In the genomic region with DNA sequence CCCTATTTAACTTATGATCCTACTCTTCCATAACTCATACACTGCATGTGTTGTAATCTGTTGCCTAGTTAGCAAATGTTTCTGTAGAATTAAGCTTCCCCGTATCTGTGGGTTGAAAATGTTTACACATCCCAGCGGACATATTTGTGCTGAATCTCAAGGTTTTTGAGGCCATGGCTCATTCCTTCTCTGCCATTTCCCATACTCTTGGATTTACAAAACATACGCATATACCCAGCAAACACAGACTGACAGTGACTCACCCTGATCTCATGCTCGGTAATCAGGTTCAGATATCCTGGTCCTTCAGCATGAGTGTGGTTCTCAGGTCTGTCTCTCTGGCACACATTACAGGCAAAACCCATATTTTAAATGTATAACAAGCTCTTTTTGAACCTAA, we compare ENCODE assay signal across 14 cellular contexts. TPM values are rescaled to one million over a fixed set of nuclear protein-coding genes. Genes with fewer than 3 reads are reported as not detected.
A peak's percentile ranks its signal among the peaks of the same experiment; 100 is the strongest.
DNase-seq lines count a peak whose midpoint lies in the region; ATAC-seq, FAIRE-seq and TF ChIP-seq lines count a peak whose summit lies in the region.
"Had no signal": no experiment of that assay in that cellular context is flagged by ENCODE, and none has a peak within 500 bp of the region (broad histone marks: within the 10 kb centered on the region; RNA-seq: fewer than 3 reads in every experiment).

No MANE protein-coding gene starts in this region.

- no peaks in the 10 kb centered on the region for H3K27me3 Mint-ChIP-seq in WTC11 (ENCODE audit: low read depth)
- H3K27me3 Mint-ChIP-seq: activated CD8-positive, alpha-beta memory T cell treated with anti-CD3 and anti-CD28 coated beads, Interleukin-2, amount 10 ng/mL, durations not matched to agents 7 days and 5 days; CD4-positive, CD25-positive, alpha-beta regulatory T cell; naive thymus-derived CD8-positive, alpha-beta T cell had no signal

- CTCF ChIA-PET in BJ (lab: Yijun Ruan, JAX), result no interaction called here
- CTCF ChIA-PET in WTC11 (lab: Charles Lee), result no interaction called here

- no peaks in the 10 kb centered on the region for H4K20me1 ChIP-seq in Karpas-422 (ENCODE audit: insufficient read depth, low read depth, low read length)

- peaks cover 69% of the 10 kb centered on the region for H3K9me3 Mint-ChIP-seq in WTC11

- TF ChIP-seq POLR2A in gastroesophageal sphincter (IDR thresholded peaks at IDR 0.05), result no peak

- H2AFZ ChIP-seq in Karpas-422 (ENCODE audit: low read length), result no peak overlapping the region

- no peak overlapping the region for H3K27ac Mint-ChIP-seq in WTC11
- H3K27ac Mint-ChIP-seq: activated CD8-positive, alpha-beta memory T cell treated with anti-CD3 and anti-CD28 coated beads, Interleukin-2, amount 10 ng/mL, durations not matched to agents 7 days and 5 days; CD4-positive, CD25-positive, alpha-beta regulatory T cell; naive thymus-derived CD8-positive, alpha-beta T cell; T-helper 1 cell treated with Interleukin-12 subunit alpha and Interleukin-12 subunit beta and Interleukin-4 antibody, amounts not matched to agents 30 μg/mL and 1 μg/mL, for 36 hours had no signal

- FAIRE-seq in frontal cortex (lab: Jason Lieb, UNC), result no peak
- FAIRE-seq: urothelium cell line had no signal

- H3K4me1 ChIP-seq in lung (ENCODE audit: control insufficient read depth in 2 of 2, insufficient read depth in 2 of 2, low read length in 2 of 2), result peaks cover 0 to 2% of the 10 kb centered on the region in 2 donors
- H3K4me1 ChIP-seq in Karpas-422 (ENCODE audit: low read length), result peaks cover 7% of the 10 kb centered on the region; the same call in 1 of the 2 replicates
- H3K4me1 ChIP-seq in gastroesophageal sphincter, result peaks cover 0 to 16% (median 0%) of the 10 kb centered on the region in 3 donors

- no peaks in the 10 kb centered on the region for H3K4me1 Mint-ChIP-seq in WTC11
- H3K4me1 Mint-ChIP-seq: activated CD8-positive, alpha-beta memory T cell treated with anti-CD3 and anti-CD28 coated beads, Interleukin-2, amount 10 ng/mL, durations not matched to agents 7 days and 5 days; CD4-positive, CD25-positive, alpha-beta regulatory T cell had no signal

- no peak overlapping the region for H3K4me2 ChIP-seq in Karpas-422 (ENCODE audit: low read depth, low read length, poor library complexity, severe bottlenecking)

- H3K36me3 ChIP-seq in BJ (ENCODE audit: control insufficient read depth, insufficient read depth, low read length) (no peaks in the 10 kb centered on the region), lung (ENCODE audit: control insufficient read depth in 2 of 2, insufficient read depth in 2 of 2, low read length in 2 of 2) (peaks cover 0 to 2% of the 10 kb centered on the region in 2 donors), Karpas-422 (ENCODE audit: insufficient read depth, low read length) (peaks cover 4% of the 10 kb centered on the region; the same call in 1 of the 2 replicates), gastroesophageal sphincter (peaks cover 0 to 12% of the 10 kb centered on the region in 2 donors)

- no peaks in the 10 kb centered on the region for H3K9me2 ChIP-seq in Karpas-422 (replicated peaks; ENCODE audit: insufficient read depth, low read length)

- H3K9me3 ChIP-seq in lung (ENCODE audit: control insufficient read depth in 2 of 2, insufficient read depth in 1 of 2, low read length in 1 of 2) (no peaks in the 10 kb centered on the region), Karpas-422 (ENCODE audit: low read length) (peaks cover 10% of the 10 kb centered on the region), gastroesophageal sphincter (no peaks in the 10 kb centered on the region)

- H3K27me3 ChIP-seq in BJ (ENCODE audit: control insufficient read depth, insufficient read depth, low read length), result no peaks in the 10 kb centered on the region
- H3K27me3 ChIP-seq in lung (ENCODE audit: control insufficient read depth, insufficient read depth), result no peaks in the 10 kb centered on the region
- H3K27me3 ChIP-seq in Karpas-422 (ENCODE audit: low read length), result no peaks in the 10 kb centered on the region
- H3K27me3 ChIP-seq in gastroesophageal sphincter, result no peaks in the 10 kb centered on the region

- TF ChIP-seq CTCF in BJ (IDR thresholded peaks at IDR 0.05; ENCODE audit: insufficient read depth, low read depth, low read length) (no peak), choroid plexus epithelial cell (conservative IDR thresholded peaks at IDR 0.05; ENCODE audit: low read depth, low read length) (no peak), lung (IDR thresholded peaks at IDR 0.05; ENCODE audit: control extremely low read depth, extremely low read depth) (no peak), WTC11 (IDR thresholded peaks at IDR 0.05) (no peak), gastroesophageal sphincter (IDR thresholded peaks at IDR 0.05) (no peak)

- DNase-seq in BJ (ENCODE audit: low read depth), result peak; percentile 53
- DNase-seq in NCI-H226, result peak; percentile 76
- peak; percentile 99 for DNase-seq in choroid plexus epithelial cell (ENCODE audit: low read depth)
- DNase-seq in lung (ENCODE audit: low spot score), result no peak
- DNase-seq in WTC11 (ENCODE audit: low spot score), result no peak
- DNase-seq in Karpas-422, result no peak
- DNase-seq in frontal cortex (ENCODE audit: low spot score in 2 of 2), result no peak
- DNase-seq: activated CD8-positive, alpha-beta memory T cell treated with anti-CD3 and anti-CD28 coated beads, Interleukin-2, amount 10 ng/mL, durations not matched to agents 7 days and 5 days; CD4-positive, CD25-positive, alpha-beta regulatory T cell; naive thymus-derived CD8-positive, alpha-beta T cell; NCI-H1930 had no signal

- ATAC-seq in lung (ENCODE audit: insufficient read depth, low FRiP score), result peak; percentile 41
- no peak for ATAC-seq in WTC11
- no peak for ATAC-seq in gastroesophageal sphincter
- ATAC-seq: activated CD8-positive, alpha-beta memory T cell treated with anti-CD3 and anti-CD28 coated beads, Interleukin-2, amount 10 ng/mL, durations not matched to agents 7 days and 5 days; naive thymus-derived CD8-positive, alpha-beta T cell had no signal

- no peaks in the 10 kb centered on the region for H3K79me2 ChIP-seq in Karpas-422 (ENCODE audit: low read length)

- no peak overlapping the region for H3K9ac ChIP-seq in Karpas-422 (ENCODE audit: low read length)

- H3K27ac ChIP-seq in lung (ENCODE audit: low read depth in 1 of 2, low read length in 1 of 2) (no peak overlapping the region), Karpas-422 (ENCODE audit: low read length) (no peak overlapping the region), gastroesophageal sphincter (no peak overlapping the region)

- 77 to 78% methylated on average over 4 of the region's 4 CpGs for WGBS in lung, 2 donors
- 27 to 62% methylated on average over 2 to 4 of the region's 4 CpGs for WGBS in gastroesophageal sphincter (ENCODE audit: low coverage in 1 of 2), 2 donors

- H3K4me3 ChIP-seq in BJ (ENCODE audit: low read depth, low read length) (no peak overlapping the region), choroid plexus epithelial cell (ENCODE audit: low read depth, low read length) (no peak overlapping the region), lung (no peak overlapping the region), Karpas-422 (ENCODE audit: low read length) (no peak overlapping the region), gastroesophageal sphincter (no peak overlapping the region)

- POLR2A ChIA-PET in BJ (lab: Charles Lee) (no interaction called here), WTC11 (lab: Charles Lee) (no interaction called here)

- peaks cover 85% of the 10 kb centered on the region for H3K36me3 Mint-ChIP-seq in WTC11

- TF ChIP-seq EP300 in gastroesophageal sphincter (IDR thresholded peaks at IDR 0.05), result no peak

- H3K4me3 Mint-ChIP-seq in WTC11, result no peak overlapping the region
- H3K4me3 Mint-ChIP-seq: activated CD8-positive, alpha-beta memory T cell treated with anti-CD3 and anti-CD28 coated beads, Interleukin-2, amount 10 ng/mL, durations not matched to agents 7 days and 5 days; CD4-positive, CD25-positive, alpha-beta regulatory T cell; naive thymus-derived CD8-positive, alpha-beta T cell; T-helper 1 cell treated with Interleukin-12 subunit alpha and Interleukin-12 subunit beta and Interleukin-4 antibody, amounts not matched to agents 30 μg/mL and 1 μg/mL, for 36 hours had no signal

TF ChIP-seq in WTC11, 78 proteins besides CTCF, POLR2A, EP300 and RAD21 (continues in another document):
- TF ChIP-seq TEAD4 (CRISPR knock-in tag; IDR thresholded peaks at IDR 0.05) (no peak), CREM (CRISPR knock-in tag; IDR thresholded peaks at IDR 0.05) (no peak)
- TF ChIP-seq, protein P1, sequence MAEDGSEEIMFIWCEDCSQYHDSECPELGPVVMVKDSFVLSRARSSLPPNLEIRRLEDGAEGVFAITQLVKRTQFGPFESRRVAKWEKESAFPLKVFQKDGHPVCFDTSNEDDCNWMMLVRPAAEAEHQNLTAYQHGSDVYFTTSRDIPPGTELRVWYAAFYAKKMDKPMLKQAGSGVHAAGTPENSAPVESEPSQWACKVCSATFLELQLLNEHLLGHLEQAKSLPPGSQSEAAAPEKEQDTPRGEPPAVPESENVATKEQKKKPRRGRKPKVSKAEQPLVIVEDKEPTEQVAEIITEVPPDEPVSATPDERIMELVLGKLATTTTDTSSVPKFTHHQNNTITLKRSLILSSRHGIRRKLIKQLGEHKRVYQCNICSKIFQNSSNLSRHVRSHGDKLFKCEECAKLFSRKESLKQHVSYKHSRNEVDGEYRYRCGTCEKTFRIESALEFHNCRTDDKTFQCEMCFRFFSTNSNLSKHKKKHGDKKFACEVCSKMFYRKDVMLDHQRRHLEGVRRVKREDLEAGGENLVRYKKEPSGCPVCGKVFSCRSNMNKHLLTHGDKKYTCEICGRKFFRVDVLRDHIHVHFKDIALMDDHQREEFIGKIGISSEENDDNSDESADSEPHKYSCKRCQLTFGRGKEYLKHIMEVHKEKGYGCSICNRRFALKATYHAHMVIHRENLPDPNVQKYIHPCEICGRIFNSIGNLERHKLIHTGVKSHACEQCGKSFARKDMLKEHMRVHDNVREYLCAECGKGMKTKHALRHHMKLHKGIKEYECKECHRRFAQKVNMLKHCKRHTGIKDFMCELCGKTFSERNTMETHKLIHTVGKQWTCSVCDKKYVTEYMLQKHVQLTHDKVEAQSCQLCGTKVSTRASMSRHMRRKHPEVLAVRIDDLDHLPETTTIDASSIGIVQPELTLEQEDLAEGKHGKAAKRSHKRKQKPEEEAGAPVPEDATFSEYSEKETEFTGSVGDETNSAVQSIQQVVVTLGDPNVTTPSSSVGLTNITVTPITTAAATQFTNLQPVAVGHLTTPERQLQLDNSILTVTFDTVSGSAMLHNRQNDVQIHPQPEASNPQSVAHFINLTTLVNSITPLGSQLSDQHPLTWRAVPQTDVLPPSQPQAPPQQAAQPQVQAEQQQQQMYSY (CRISPR knock-in tag; IDR thresholded peaks at IDR 0.05), result no peak

RNA-seq across cellular contexts. Expression of a gene that starts 58.7 kb away (rescaled TPM):
- polyA plus RNA-seq in BJ (2011; rRNA removed) (3.1 and 3.7 TPM in 2 replicates), lung (1 to 10 TPM; 3.7 to 4.9 TPM)
- polyA minus RNA-seq in BJ (2011; rRNA and poly(A)+ RNA removed), result 1.8 and 2.1 TPM in 2 replicates
- total RNA-seq in lung (10 to 100 TPM; 14.5 to 32.8 TPM), WTC11 (2021) (19.7 to 27.4 TPM (median 25.3 TPM) in 3 replicates), gastroesophageal sphincter (10 to 100 TPM in 2 of 4 donors, 1 to 10 TPM in 2; 7.2 to 10.8 (median 9.1) TPM), frontal cortex (44.4 TPM)
- 2.1 and 6.2 TPM in 2 replicates for total RNA-seq in Karpas-422 (2014; rRNA removed; shearing (Covaris generic); ENCODE audit: low replicate concordance)

Comparison
In these comparisons a context has a peak if more than half of its experiments do, and no peak if none do; other contexts are left out.
1. DNase-seq: peak in BJ (single experiment), NCI-H226 (single experiment) and choroid plexus epithelial cell (single experiment); none in lung (single experiment), WTC11 (single experiment), Karpas-422 (single experiment) and frontal cortex (0 of 2).